8 cellular contexts compared by ENCODE assay signal in the genomic region with DNA sequence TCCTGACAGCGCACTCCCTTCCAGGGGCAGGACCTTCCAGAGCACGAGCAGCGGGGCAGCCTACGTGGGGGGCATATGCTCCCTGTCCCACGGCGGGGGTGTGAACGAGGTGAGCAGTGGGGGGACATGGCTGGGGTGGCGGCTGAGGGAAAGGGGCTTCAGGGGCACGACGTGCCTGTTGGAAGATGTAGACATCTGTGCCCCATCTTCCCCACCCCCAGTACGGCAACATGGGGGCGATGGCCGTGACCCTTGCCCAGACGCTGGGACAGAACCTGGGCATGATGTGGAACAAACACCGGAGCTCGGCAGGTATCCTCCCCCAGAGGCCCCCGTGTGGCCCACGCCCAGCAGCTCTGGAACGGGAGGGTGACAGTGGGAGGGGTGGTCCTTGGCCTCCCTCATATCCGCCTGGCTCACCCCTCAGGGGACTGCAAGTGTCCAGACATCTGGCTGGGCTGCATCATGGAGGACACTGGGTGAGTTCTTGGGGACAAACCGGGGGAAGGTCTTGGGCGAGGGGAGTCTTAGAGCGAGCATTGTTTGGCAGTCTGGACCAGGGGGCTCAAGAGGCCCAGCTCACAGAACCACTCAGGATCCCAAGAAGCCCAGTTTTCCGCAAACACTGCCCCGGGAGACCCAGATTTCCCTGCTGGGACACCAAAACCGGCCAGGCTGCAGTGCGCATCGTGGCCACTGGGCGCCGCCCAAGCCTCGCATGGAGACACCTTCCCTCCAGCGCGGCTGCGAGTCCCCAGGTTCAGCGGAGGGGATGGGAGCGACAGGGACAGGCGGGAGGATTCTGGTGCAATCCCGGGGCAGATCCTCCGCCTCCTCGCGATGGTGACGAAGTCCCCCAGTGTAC. TPM values are rescaled to one million over a fixed set of nuclear protein-coding genes. Genes with fewer than 3 reads are reported as not detected.
DNase-seq lines count a peak whose midpoint lies in the region; ATAC-seq and TF ChIP-seq lines count a peak whose summit lies in the region.

No MANE protein-coding gene starts in this region.

- peaks cover 7% of the 10 kb centered on the region for H3K27me3 Mint-ChIP-seq in activated T-helper 1 cell treated with anti-CD3 and anti-CD28 coated beads, Interleukin-12 subunit alpha, Interleukin-12 subunit beta, Interleukin-2, Interleukin-4 antibody, amounts not matched to agents 30 ng/mL and 10 ng/mL and 1 ng/mL, durations not matched to agents 14 hours and 24 hours and 36 hours (ENCODE audit: insufficient read depth)
- peaks cover 0 to 7% of the 10 kb centered on the region in 2 donors for H3K27me3 Mint-ChIP-seq in natural killer cell (ENCODE audit: low read depth in 2 of 2)
- H3K27me3 Mint-ChIP-seq in stimulated activated naive B cell treated with anti-CD40 and anti-IgM and Interleukin-4, amounts not matched to agents 10 μg/mL and 1 μg/mL and 100 μg/mL, for 72 hours: peaks cover 19 to 45% of the 10 kb centered on the region in 2 donors

- no peaks in the 10 kb centered on the region for H3K36me3 Mint-ChIP-seq in activated T-helper 1 cell treated with anti-CD3 and anti-CD28 coated beads, Interleukin-12 subunit alpha, Interleukin-12 subunit beta, Interleukin-2, Interleukin-4 antibody, amounts not matched to agents 30 ng/mL and 10 ng/mL and 1 ng/mL, durations not matched to agents 14 hours and 24 hours and 36 hours (ENCODE audit: low read depth)
- H3K36me3 Mint-ChIP-seq in natural killer cell: no peaks in the 10 kb centered on the region
- H3K36me3 Mint-ChIP-seq in stimulated activated naive B cell treated with anti-CD40 and anti-IgM and Interleukin-4, amounts not matched to agents 10 μg/mL and 1 μg/mL and 100 μg/mL, for 72 hours: no peaks in the 10 kb centered on the region

- peak overlapping the region; percentile 80 for H3K27ac Mint-ChIP-seq in activated T-helper 1 cell treated with anti-CD3 and anti-CD28 coated beads, Interleukin-12 subunit alpha, Interleukin-12 subunit beta, Interleukin-2, Interleukin-4 antibody, amounts not matched to agents 30 ng/mL and 10 ng/mL and 1 ng/mL, durations not matched to agents 14 hours and 24 hours and 36 hours
- peak overlapping the region in 1 of 2 donors; percentile 66 for H3K27ac Mint-ChIP-seq in natural killer cell
- peak overlapping the region; percentile 51 for H3K27ac Mint-ChIP-seq in stimulated activated naive B cell treated with anti-CD40 and anti-IgM and Interleukin-4, amounts not matched to agents 10 μg/mL and 1 μg/mL and 100 μg/mL, for 72 hours

- TF ChIP-seq CTCF in LNCaP clone FGC (IDR thresholded peaks at IDR 0.05; ENCODE audit: control insufficient read depth, extremely low read depth, insufficient read depth) (peak; percentile 99), fibroblast of pulmonary artery (IDR thresholded peaks at IDR 0.05; ENCODE audit: low read length, missing control alignments) (peak; percentile 98), natural killer cell (IDR thresholded peaks at IDR 0.05) (peak; percentile 97)

- DNase-seq in 8988T: peak; percentile 95
- DNase-seq in LNCaP clone FGC (ENCODE audit: low read depth): no peak
- DNase-seq in RPMI7951 (ENCODE audit: low read depth): peak; percentile 68
- DNase-seq in activated T-helper 1 cell treated with anti-CD3 and anti-CD28 coated beads, Interleukin-12 subunit alpha, Interleukin-12 subunit beta, Interleukin-2, Interleukin-4 antibody, amounts not matched to agents 30 ng/mL and 10 ng/mL and 1 ng/mL, durations not matched to agents 14 hours and 24 hours and 36 hours (ENCODE audit: low spot score): peak; percentile 79
- DNase-seq in fibroblast of pulmonary artery (ENCODE audit: low read depth): peak; percentile 74
- peak; percentile 84 for DNase-seq in natural killer cell
- DNase-seq in stimulated activated naive B cell treated with anti-CD40 and anti-IgM and Interleukin-4, amounts not matched to agents 10 μg/mL and 1 μg/mL and 100 μg/mL, for 72 hours: peak; percentile 77

- no peaks in the 10 kb centered on the region for H3K4me1 Mint-ChIP-seq in activated T-helper 1 cell treated with anti-CD3 and anti-CD28 coated beads, Interleukin-12 subunit alpha, Interleukin-12 subunit beta, Interleukin-2, Interleukin-4 antibody, amounts not matched to agents 30 ng/mL and 10 ng/mL and 1 ng/mL, durations not matched to agents 14 hours and 24 hours and 36 hours (ENCODE audit: low read depth)
- peaks cover 0 to 24% of the 10 kb centered on the region in 2 donors for H3K4me1 Mint-ChIP-seq in natural killer cell
- peaks cover 15 to 40% of the 10 kb centered on the region in 2 donors for H3K4me1 Mint-ChIP-seq in stimulated activated naive B cell treated with anti-CD40 and anti-IgM and Interleukin-4, amounts not matched to agents 10 μg/mL and 1 μg/mL and 100 μg/mL, for 72 hours

- H3K4me3 ChIP-seq in LNCaP clone FGC (ENCODE audit: low read depth, low read length) (peak overlapping the region; percentile 76), fibroblast of pulmonary artery (replicated peaks; ENCODE audit: low read depth, low read length) (peak overlapping the region; percentile 66)

- ATAC-seq in GM18517 (IDR thresholded peaks at IDR 0.05; ENCODE audit: unreplicated experiment): peak; percentile 24
- peak; percentile 55 to 78 (median 61) for ATAC-seq in natural killer cell
- peak; percentile 49 to 50 for ATAC-seq in stimulated activated naive B cell treated with anti-CD40 and anti-IgM and Interleukin-4, amounts not matched to agents 10 μg/mL and 1 μg/mL and 100 μg/mL, for 72 hours (replicated peaks)

- intact Hi-C loops in activated T-helper 1 cell treated with anti-CD3 and anti-CD28 coated beads, Interleukin-12 subunit alpha, Interleukin-12 subunit beta, Interleukin-2, Interleukin-4 antibody, amounts not matched to agents 30 ng/mL and 10 ng/mL and 1 ng/mL, durations not matched to agents 14 hours and 24 hours and 36 hours (cut with micrococcal nuclease): loop anchor here (1.0 to 10.0 kb wide), 9 partner anchors 66 to 361 kb away; a partner anchor contains a TSS
- intact Hi-C loops in natural killer cell (cut with micrococcal nuclease): loop anchor here (1.0 to 5.0 kb wide), 4 partner anchors 91 to 423 kb away; a partner anchor contains a TSS

- H3K4me3 Mint-ChIP-seq in activated T-helper 1 cell treated with anti-CD3 and anti-CD28 coated beads, Interleukin-12 subunit alpha, Interleukin-12 subunit beta, Interleukin-2, Interleukin-4 antibody, amounts not matched to agents 30 ng/mL and 10 ng/mL and 1 ng/mL, durations not matched to agents 14 hours and 24 hours and 36 hours: peak overlapping the region; percentile 89
- H3K4me3 Mint-ChIP-seq in natural killer cell: peak overlapping the region; percentile 91
- peak overlapping the region; percentile 88 to 89 for H3K4me3 Mint-ChIP-seq in stimulated activated naive B cell treated with anti-CD40 and anti-IgM and Interleukin-4, amounts not matched to agents 10 μg/mL and 1 μg/mL and 100 μg/mL, for 72 hours

- H3K9me3 Mint-ChIP-seq in activated T-helper 1 cell treated with anti-CD3 and anti-CD28 coated beads, Interleukin-12 subunit alpha, Interleukin-12 subunit beta, Interleukin-2, Interleukin-4 antibody, amounts not matched to agents 30 ng/mL and 10 ng/mL and 1 ng/mL, durations not matched to agents 14 hours and 24 hours and 36 hours: no peaks in the 10 kb centered on the region
- no peaks in the 10 kb centered on the region for H3K9me3 Mint-ChIP-seq in natural killer cell
- no peaks in the 10 kb centered on the region for H3K9me3 Mint-ChIP-seq in stimulated activated naive B cell treated with anti-CD40 and anti-IgM and Interleukin-4, amounts not matched to agents 10 μg/mL and 1 μg/mL and 100 μg/mL, for 72 hours

RNA-seq across cellular contexts. Expression of a gene that starts 15.7 kb away (rescaled TPM):
- total RNA-seq in RPMI7951 (2014; rRNA removed; shearing (Covaris generic)): 0.10 and 0.12 TPM in 2 replicates
- total RNA-seq in activated T-helper 1 cell treated with anti-CD3 and anti-CD28 coated beads, Interleukin-12 subunit alpha, Interleukin-12 subunit beta, Interleukin-2, Interleukin-4 antibody, amounts not matched to agents 30 ng/mL and 10 ng/mL and 1 ng/mL, durations not matched to agents 14 hours and 24 hours and 36 hours: 0.32 and 0.52 TPM in 2 replicates
- under 1 TPM; 0.18 to 0.28 (median 0.28) TPM for total RNA-seq in natural killer cell

RNA-seq across cellular contexts. Expression of a gene that starts 55.6 kb away (rescaled TPM):
- total RNA-seq in RPMI7951 (2014; rRNA removed; shearing (Covaris generic)): 16.3 and 19.3 TPM in 2 replicates
- total RNA-seq in activated T-helper 1 cell treated with anti-CD3 and anti-CD28 coated beads, Interleukin-12 subunit alpha, Interleukin-12 subunit beta, Interleukin-2, Interleukin-4 antibody, amounts not matched to agents 30 ng/mL and 10 ng/mL and 1 ng/mL, durations not matched to agents 14 hours and 24 hours and 36 hours: 4.7 and 5.7 TPM in 2 replicates
- total RNA-seq in natural killer cell: under 1 TPM in 1 of 3 donors, not detected in 2; 0.16 TPM
